4 cellular contexts compared by ENCODE assay signal in the genomic region with DNA sequence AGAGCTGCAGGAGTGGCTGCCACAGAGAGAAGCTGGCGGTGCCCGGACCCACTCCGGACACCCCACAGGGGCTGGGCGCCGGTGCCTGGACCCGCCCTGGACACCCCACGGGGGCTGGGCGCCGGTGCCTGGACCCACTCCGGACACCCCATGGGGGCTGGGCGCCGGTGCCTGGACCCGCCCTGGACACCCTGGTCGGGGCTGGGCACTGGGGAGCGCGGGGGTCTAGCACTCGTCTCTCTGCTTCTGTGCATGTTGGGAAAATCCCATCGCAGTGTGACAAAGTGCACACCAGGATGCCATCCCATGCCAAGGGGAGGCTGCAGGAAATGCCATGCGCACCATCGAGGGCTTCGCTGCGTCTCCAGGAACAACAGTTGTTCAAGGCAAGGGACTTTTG. TPM values are rescaled to one million over a fixed set of nuclear protein-coding genes. Genes with fewer than 3 reads are reported as not detected.
"Had no signal": no experiment of that assay in that cellular context is flagged by ENCODE, and none has a peak within 500 bp of the region (broad histone marks: within the 10 kb centered on the region; RNA-seq: fewer than 3 reads in every experiment).

No MANE protein-coding gene starts in this region.

RNA-seq across cellular contexts. Expression of gene DNMT3L, which starts 32.1 kb away (rescaled TPM):
- total RNA-seq: LHCN-M2, M059J, MCF 10A, NCI-H460 had no signal

RNA-seq across cellular contexts. Expression of gene AIRE, which starts 56.1 kb away (rescaled TPM):
- total RNA-seq: LHCN-M2, M059J, MCF 10A, NCI-H460 had no signal
